ENCODE assay signal across 27 cellular contexts in the genomic region with DNA sequence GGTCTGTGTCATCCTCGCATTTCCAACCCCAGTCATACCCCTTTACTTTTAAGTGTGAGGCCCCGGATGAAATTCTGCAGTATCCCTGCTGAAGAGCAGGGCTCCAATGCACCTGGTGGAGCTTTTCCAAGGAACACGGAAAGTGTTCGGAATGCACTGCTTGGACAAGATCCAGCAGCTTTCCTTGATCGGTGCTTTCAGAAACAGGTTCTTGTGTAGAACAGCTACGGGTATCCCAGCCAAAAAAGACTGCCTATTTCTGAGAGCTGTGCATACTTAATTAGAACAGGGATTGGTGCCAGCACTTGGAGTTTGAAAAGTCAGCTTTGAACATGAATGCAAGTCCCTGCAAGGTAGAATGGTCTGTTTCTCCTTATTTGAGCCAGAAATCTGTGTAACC.
A peak's percentile ranks its signal among the peaks of the same experiment; 100 is the strongest.
DNase-seq lines count a peak whose midpoint lies in the region; ATAC-seq and TF ChIP-seq lines count a peak whose summit lies in the region.
"Had no signal": no experiment of that assay in that cellular context is flagged by ENCODE, and none has a peak within 500 bp of the region (broad histone marks: within the 10 kb centered on the region; RNA-seq: fewer than 3 reads in every experiment).

No MANE protein-coding gene starts in this region.

- ATAC-seq in left lung: peak; percentile 50
- peak; percentile 72 for ATAC-seq in upper lobe of right lung
- no peak for ATAC-seq in HG03565 (IDR thresholded peaks at IDR 0.05; ENCODE audit: unreplicated experiment)
- ATAC-seq: activated CD8-positive, alpha-beta T cell treated with anti-CD3 and anti-CD28 coated beads, Interleukin-2, amount 10 ng/mL, durations not matched to agents 7 days and 5 days; activated T-cell treated with anti-CD3 and anti-CD28 coated beads, Interleukin-2, amount 50 U/mL, for 72 hours; GM12878 had no signal

- H3K27ac Mint-ChIP-seq in brain: peak overlapping the region; percentile 60 to 92 (median 86)
- H3K27ac Mint-ChIP-seq in endodermal cell: no peak overlapping the region
- H3K27ac Mint-ChIP-seq: activated CD8-positive, alpha-beta T cell treated with anti-CD3 and anti-CD28 coated beads, Interleukin-2, amount 10 ng/mL, durations not matched to agents 7 days and 5 days; activated naive CD4-positive, alpha-beta T cell treated with anti-CD3 and anti-CD28 coated beads, Interleukin-2, amount 50 U/mL, for 24 hours; activated T-cell treated with anti-CD3 and anti-CD28 coated beads, Interleukin-2, amount 50 U/mL, for 72 hours had no signal

- H3K4me3 ChIP-seq in left lung: no peak overlapping the region
- H3K4me3 ChIP-seq in upper lobe of right lung: no peak overlapping the region
- no peak overlapping the region for H3K4me3 ChIP-seq in endodermal cell (ENCODE audit: low read length)
- H3K4me3 ChIP-seq: GM12878, MG63 had no signal

- intact Hi-C loops in left lung (cut with DNase I): no loop called here
- intact Hi-C loops in upper lobe of right lung (cut with DNase I): no loop called here

- H3K36me3 ChIP-seq in left lung: no peaks in the 10 kb centered on the region
- H3K36me3 ChIP-seq in upper lobe of right lung: no peaks in the 10 kb centered on the region
- H3K36me3 ChIP-seq in endodermal cell (ENCODE audit: control insufficient read depth, insufficient read depth, low read length): no peaks in the 10 kb centered on the region
- H3K36me3 ChIP-seq: MG63, WERI-Rb-1 had no signal

- no peak overlapping the region for H3K9ac ChIP-seq in endodermal cell (ENCODE audit: extremely low read depth, low read length, poor library complexity, severe bottlenecking)

- TF ChIP-seq CTCF in brain (conservative IDR thresholded peaks at IDR 0.05) (no peak), left lung (IDR thresholded peaks at IDR 0.05) (no peak), upper lobe of right lung (IDR thresholded peaks at IDR 0.05) (no peak), endodermal cell (conservative IDR thresholded peaks at IDR 0.05) (no peak)

- peaks cover 85% of the 10 kb centered on the region for H3K4me1 Mint-ChIP-seq in brain
- peaks cover 5% of the 10 kb centered on the region for H3K4me1 Mint-ChIP-seq in endodermal cell

- H3K36me3 Mint-ChIP-seq in brain (no peaks in the 10 kb centered on the region), endodermal cell (ENCODE audit: low read depth) (no peaks in the 10 kb centered on the region)
- H3K36me3 Mint-ChIP-seq: activated naive CD4-positive, alpha-beta T cell treated with anti-CD3 and anti-CD28 coated beads, Interleukin-2, amount 50 U/mL, for 24 hours had no signal

- H3K27me3 Mint-ChIP-seq in brain (peaks cover 9% of the 10 kb centered on the region), endodermal cell (ENCODE audit: insufficient read depth) (peaks cover 16% of the 10 kb centered on the region)

- H3K4me1 ChIP-seq in left lung (peaks cover 4 to 10% of the 10 kb centered on the region in 2 donors), upper lobe of right lung (no peaks in the 10 kb centered on the region), endodermal cell (ENCODE audit: control insufficient read depth, insufficient read depth, low read length) (no peaks in the 10 kb centered on the region)

- H3K9me3 Mint-ChIP-seq in brain: peaks cover 0 to 3% (median 0%) of the 10 kb centered on the region in 5 experiments
- H3K9me3 Mint-ChIP-seq in endodermal cell: no peaks in the 10 kb centered on the region
- H3K9me3 Mint-ChIP-seq: activated naive CD4-positive, alpha-beta T cell treated with anti-CD3 and anti-CD28 coated beads, Interleukin-2, amount 50 U/mL, for 24 hours; activated T-cell treated with anti-CD3 and anti-CD28 coated beads, Interleukin-2, amount 50 U/mL, for 72 hours; nephron progenitor cell had no signal

- 95 to 96% methylated on average over 6 of the region's 6 CpGs for WGBS in endodermal cell (ENCODE audit: insufficient coverage in 1 of 2, insufficient read length in 1 of 2), 2 experiments

- H3K27ac ChIP-seq in left lung: no peak overlapping the region
- no peak overlapping the region for H3K27ac ChIP-seq in upper lobe of right lung
- no peak overlapping the region for H3K27ac ChIP-seq in endodermal cell (ENCODE audit: low read depth, low read length)
- H3K27ac ChIP-seq: HL-60, WERI-Rb-1 had no signal

- peaks cover 0 to 24% of the 10 kb centered on the region in 2 donors for H3K27me3 ChIP-seq in left lung
- H3K27me3 ChIP-seq in upper lobe of right lung: no peaks in the 10 kb centered on the region
- no peaks in the 10 kb centered on the region for H3K27me3 ChIP-seq in endodermal cell (ENCODE audit: control insufficient read depth, insufficient read depth, low read length, poor library complexity, severe bottlenecking)

- H3K9me3 ChIP-seq in left lung (no peaks in the 10 kb centered on the region), upper lobe of right lung (no peaks in the 10 kb centered on the region), endodermal cell (ENCODE audit: control insufficient read depth, low read length) (no peaks in the 10 kb centered on the region)
- H3K9me3 ChIP-seq: MG63 had no signal

- DNase-seq in NCI-H2171 treated with DMSO at 0.1 percent for 48 hours (lab: John Stamatoyannopoulos, UW) (peak; percentile 3), NCI-H2171 (lab: John Stamatoyannopoulos, UW) (no peak), left lung (peak in 1 of 2 donors; percentile 49), upper lobe of right lung (no peak), NCI-H146 treated with DMSO at 0.1 percent for 48 hours (lab: John Stamatoyannopoulos, UW; ENCODE audit: unreplicated experiment) (no peak), endodermal cell (no peak)
- DNase-seq: activated CD8-positive, alpha-beta T cell treated with anti-CD3 and anti-CD28 coated beads, Interleukin-2, amount 10 ng/mL, durations not matched to agents 7 days and 5 days; activated T-cell treated with anti-CD3 and anti-CD28 coated beads, Interleukin-2, amount 50 U/mL, for 72 hours; foreskin fibroblast; hippocampal formation; islet precursor cell; mesenchymal stem cell; MG63; NCI-H2081 treated with DMSO at 0.1 percent for 48 hours; NCI-H748 treated with DMSO at 0.1 percent for 48 hours; nephron progenitor cell; OCI-M1; SIG-M5; small intestine; stimulated activated CD4-positive, alpha-beta T cell treated with anti-CD3 and anti-CD28 coated beads, Interleukin-4, amount 100 ng/mL, for 4 hours; T-helper 1 cell; WERI-Rb-1 had no signal

- H3K4me3 Mint-ChIP-seq in brain: peak overlapping the region in 3 of 5 experiments; percentile 21 to 78 (median 60)
- H3K4me3 Mint-ChIP-seq in endodermal cell: no peak overlapping the region
- H3K4me3 Mint-ChIP-seq: activated CD8-positive, alpha-beta T cell treated with anti-CD3 and anti-CD28 coated beads, Interleukin-2, amount 10 ng/mL, durations not matched to agents 7 days and 5 days; activated naive CD4-positive, alpha-beta T cell treated with anti-CD3 and anti-CD28 coated beads, Interleukin-2, amount 50 U/mL, for 24 hours; activated T-cell treated with anti-CD3 and anti-CD28 coated beads, Interleukin-2, amount 50 U/mL, for 72 hours; nephron progenitor cell had no signal
